In genomic region chr1:21815724-21816311, GRCh38 we compare ENCODE assay signal across 1 cellular context.
TF ChIP-seq lines count a peak whose summit lies in the region.

No MANE protein-coding gene starts in this region.

TF ChIP-seq in WTC11, 78 proteins besides CTCF, POLR2A, EP300 and RAD21 (continued from another document):
- TF ChIP-seq, protein P1, sequence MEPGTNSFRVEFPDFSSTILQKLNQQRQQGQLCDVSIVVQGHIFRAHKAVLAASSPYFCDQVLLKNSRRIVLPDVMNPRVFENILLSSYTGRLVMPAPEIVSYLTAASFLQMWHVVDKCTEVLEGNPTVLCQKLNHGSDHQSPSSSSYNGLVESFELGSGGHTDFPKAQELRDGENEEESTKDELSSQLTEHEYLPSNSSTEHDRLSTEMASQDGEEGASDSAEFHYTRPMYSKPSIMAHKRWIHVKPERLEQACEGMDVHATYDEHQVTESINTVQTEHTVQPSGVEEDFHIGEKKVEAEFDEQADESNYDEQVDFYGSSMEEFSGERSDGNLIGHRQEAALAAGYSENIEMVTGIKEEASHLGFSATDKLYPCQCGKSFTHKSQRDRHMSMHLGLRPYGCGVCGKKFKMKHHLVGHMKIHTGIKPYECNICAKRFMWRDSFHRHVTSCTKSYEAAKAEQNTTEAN (CRISPR knock-in tag; IDR thresholded peaks at IDR 0.05), result no peak
- no peak for TF ChIP-seq CREM (CRISPR knock-in tag; IDR thresholded peaks at IDR 0.05)
- TF ChIP-seq, protein P2, sequence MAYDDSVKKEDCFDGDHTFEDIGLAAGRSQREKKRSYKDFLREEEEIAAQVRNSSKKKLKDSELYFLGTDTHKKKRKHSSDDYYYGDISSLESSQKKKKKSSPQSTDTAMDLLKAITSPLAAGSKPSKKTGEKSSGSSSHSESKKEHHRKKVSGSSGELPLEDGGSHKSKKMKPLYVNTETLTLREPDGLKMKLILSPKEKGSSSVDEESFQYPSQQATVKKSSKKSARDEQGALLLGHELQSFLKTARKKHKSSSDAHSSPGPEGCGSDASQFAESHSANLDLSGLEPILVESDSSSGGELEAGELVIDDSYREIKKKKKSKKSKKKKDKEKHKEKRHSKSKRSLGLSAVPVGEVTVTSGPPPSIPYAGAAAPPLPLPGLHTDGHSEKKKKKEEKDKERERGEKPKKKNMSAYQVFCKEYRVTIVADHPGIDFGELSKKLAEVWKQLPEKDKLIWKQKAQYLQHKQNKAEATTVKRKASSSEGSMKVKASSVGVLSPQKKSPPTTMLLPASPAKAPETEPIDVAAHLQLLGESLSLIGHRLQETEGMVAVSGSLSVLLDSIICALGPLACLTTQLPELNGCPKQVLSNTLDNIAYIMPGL (CRISPR knock-in tag; IDR thresholded peaks at IDR 0.05), result no peak
- TF ChIP-seq ZNF317 (CRISPR knock-in tag; IDR thresholded peaks at IDR 0.05; ENCODE audit: borderline replicate concordance, low read depth), result no peak
- TF ChIP-seq SMAD4 (CRISPR knock-in tag; IDR thresholded peaks at IDR 0.05), result no peak
- TF ChIP-seq FOXJ3 (CRISPR knock-in tag; IDR thresholded peaks at IDR 0.05; ENCODE audit: borderline replicate concordance), result no peak
- TF ChIP-seq RELA (CRISPR knock-in tag; IDR thresholded peaks at IDR 0.05; ENCODE audit: borderline replicate concordance), result no peak
- TF ChIP-seq GTF2I (CRISPR knock-in tag; conservative IDR thresholded peaks at IDR 0.05), result no peak
- no peak for TF ChIP-seq TCF7 (CRISPR knock-in tag; IDR thresholded peaks at IDR 0.05; ENCODE audit: low read depth)
- TF ChIP-seq ZNF532 (CRISPR knock-in tag; IDR thresholded peaks at IDR 0.05; ENCODE audit: borderline replicate concordance), result no peak
- no peak for TF ChIP-seq E2F4 (CRISPR knock-in tag; IDR thresholded peaks at IDR 0.05; ENCODE audit: borderline replicate concordance, low read depth)
- TF ChIP-seq, protein P3, sequence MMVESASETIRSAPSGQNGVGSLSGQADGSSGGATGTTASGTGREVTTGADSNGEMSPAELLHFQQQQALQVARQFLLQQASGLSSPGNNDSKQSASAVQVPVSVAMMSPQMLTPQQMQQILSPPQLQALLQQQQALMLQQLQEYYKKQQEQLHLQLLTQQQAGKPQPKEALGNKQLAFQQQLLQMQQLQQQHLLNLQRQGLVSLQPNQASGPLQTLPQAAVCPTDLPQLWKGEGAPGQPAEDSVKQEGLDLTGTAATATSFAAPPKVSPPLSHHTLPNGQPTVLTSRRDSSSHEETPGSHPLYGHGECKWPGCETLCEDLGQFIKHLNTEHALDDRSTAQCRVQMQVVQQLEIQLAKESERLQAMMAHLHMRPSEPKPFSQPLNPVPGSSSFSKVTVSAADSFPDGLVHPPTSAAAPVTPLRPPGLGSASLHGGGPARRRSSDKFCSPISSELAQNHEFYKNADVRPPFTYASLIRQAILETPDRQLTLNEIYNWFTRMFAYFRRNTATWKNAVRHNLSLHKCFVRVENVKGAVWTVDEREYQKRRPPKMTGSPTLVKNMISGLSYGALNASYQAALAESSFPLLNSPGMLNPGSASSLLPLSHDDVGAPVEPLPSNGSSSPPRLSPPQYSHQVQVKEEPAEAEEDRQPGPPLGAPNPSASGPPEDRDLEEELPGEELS (CRISPR knock-in tag; IDR thresholded peaks at IDR 0.05), result no peak
- no peak for TF ChIP-seq PREB (CRISPR knock-in tag; IDR thresholded peaks at IDR 0.05; ENCODE audit: borderline replicate concordance)
- TF ChIP-seq GABPB1 (CRISPR knock-in tag; IDR thresholded peaks at IDR 0.05), result no peak
- no peak for TF ChIP-seq ERG (CRISPR knock-in tag; IDR thresholded peaks at IDR 0.05)
- TF ChIP-seq, protein P4, sequence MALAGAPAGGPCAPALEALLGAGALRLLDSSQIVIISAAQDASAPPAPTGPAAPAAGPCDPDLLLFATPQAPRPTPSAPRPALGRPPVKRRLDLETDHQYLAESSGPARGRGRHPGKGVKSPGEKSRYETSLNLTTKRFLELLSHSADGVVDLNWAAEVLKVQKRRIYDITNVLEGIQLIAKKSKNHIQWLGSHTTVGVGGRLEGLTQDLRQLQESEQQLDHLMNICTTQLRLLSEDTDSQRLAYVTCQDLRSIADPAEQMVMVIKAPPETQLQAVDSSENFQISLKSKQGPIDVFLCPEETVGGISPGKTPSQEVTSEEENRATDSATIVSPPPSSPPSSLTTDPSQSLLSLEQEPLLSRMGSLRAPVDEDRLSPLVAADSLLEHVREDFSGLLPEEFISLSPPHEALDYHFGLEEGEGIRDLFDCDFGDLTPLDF (CRISPR knock-in tag; IDR thresholded peaks at IDR 0.05), result no peak
